Comparison of ENCODE assay signal across 8 cellular contexts in the genomic region with DNA sequence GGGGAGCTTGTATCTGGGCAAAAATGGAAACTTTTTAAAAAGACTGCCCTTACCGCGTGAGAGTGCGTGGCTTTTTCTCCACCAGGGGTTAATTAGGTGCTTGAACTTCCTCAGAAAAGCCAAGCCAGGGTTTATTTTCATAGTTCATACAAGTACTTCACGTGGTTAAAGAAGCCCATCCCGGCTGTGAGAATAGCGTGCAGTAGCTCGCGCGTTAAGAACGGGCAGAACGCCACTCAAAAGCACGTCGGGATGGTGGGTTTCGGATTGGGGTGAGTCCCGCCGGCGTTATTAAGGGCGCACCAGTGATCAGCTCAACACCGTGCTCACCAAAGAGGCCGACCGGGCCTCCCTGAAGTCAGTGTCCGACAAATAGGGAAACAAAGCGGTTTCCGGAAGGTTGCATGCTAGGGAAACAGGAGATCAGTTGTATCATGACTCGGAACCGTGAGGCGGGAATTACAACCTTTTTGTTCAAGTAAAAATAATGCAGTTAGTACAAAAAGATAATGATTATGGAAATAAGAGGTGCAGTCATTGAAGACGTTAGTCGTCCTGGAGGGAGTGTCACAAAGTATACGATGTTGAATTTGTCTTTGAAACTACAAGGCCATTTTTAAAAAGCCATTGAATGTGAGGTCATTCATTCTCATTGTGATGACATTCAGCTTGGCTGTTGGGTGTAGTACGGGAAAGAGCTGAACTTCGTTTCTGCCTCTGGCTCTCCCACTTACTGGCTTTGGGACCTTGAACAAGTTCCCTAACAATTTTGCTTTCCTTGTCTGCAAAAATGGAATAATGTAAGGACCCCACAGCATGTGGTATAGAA. TPM values are rescaled to one million over a fixed set of nuclear protein-coding genes. Genes with fewer than 3 reads are reported as not detected.
DNase-seq lines count a peak whose midpoint lies in the region; ATAC-seq, FAIRE-seq and TF ChIP-seq lines count a peak whose summit lies in the region.

No MANE protein-coding gene starts in this region.

- H3K36me3 ChIP-seq in SU-DHL-6 (ENCODE audit: low read length) (0 out of 2 replicates have a peak, but pooled peaks cover 3% of the 10 kb centered on the region), colonic mucosa (no peaks in the 10 kb centered on the region), lower lobe of right lung (no peaks in the 10 kb centered on the region)

- no peaks in the 10 kb centered on the region for H4K20me1 ChIP-seq in SU-DHL-6 (ENCODE audit: low read depth, low read length)

- no peaks in the 10 kb centered on the region for H3K27me3 ChIP-seq in SU-DHL-6 (ENCODE audit: low read length)
- no peaks in the 10 kb centered on the region for H3K27me3 ChIP-seq in colonic mucosa
- H3K27me3 ChIP-seq in lower lobe of right lung (ENCODE audit: low read depth): no peaks in the 10 kb centered on the region

- H3K4me2 ChIP-seq in SU-DHL-6 (ENCODE audit: low read depth, low read length, poor library complexity, severe bottlenecking): peak overlapping the region; percentile 82

- peaks cover 3% of the 10 kb centered on the region for H3K9me3 Mint-ChIP-seq in stimulated activated memory B cell treated with anti-CD40 and anti-IgM and Interleukin-4, amounts not matched to agents 10 μg/mL and 1 μg/mL and 100 μg/mL, for 72 hours

- FAIRE-seq in RCC 7860 (lab: Jason Lieb, UNC): no peak

- H2AFZ ChIP-seq in SU-DHL-6 (ENCODE audit: low read depth, low read length, severe bottlenecking): peak overlapping the region; percentile 75

- peak overlapping the region; percentile 96 for H3K4me3 Mint-ChIP-seq in stimulated activated memory B cell treated with anti-CD40 and anti-IgM and Interleukin-4, amounts not matched to agents 10 μg/mL and 1 μg/mL and 100 μg/mL, for 72 hours

- H3K36me3 Mint-ChIP-seq in stimulated activated memory B cell treated with anti-CD40 and anti-IgM and Interleukin-4, amounts not matched to agents 10 μg/mL and 1 μg/mL and 100 μg/mL, for 72 hours: no peaks in the 10 kb centered on the region

- H3K9me2 ChIP-seq in SU-DHL-6 (replicated peaks; ENCODE audit: insufficient read depth, low read length): no peaks in the 10 kb centered on the region

- H3F3A ChIP-seq in SU-DHL-6 (ENCODE audit: insufficient read depth): peaks cover 8% of the 10 kb centered on the region; the same call in 1 of the 2 replicates

- DNase-seq in GM12864 (ENCODE audit: low read depth) (peak; percentile 31), HuH-7 (ENCODE audit: low spot score) (peak; percentile 9), colonic mucosa (peak; percentile 61), lower lobe of right lung (peak; percentile 63), RCC 7860 (ENCODE audit: low spot score) (no peak)

- H3K9me3 ChIP-seq in SU-DHL-6 (ENCODE audit: insufficient read depth, low read length) (no peaks in the 10 kb centered on the region), colonic mucosa (no peaks in the 10 kb centered on the region), lower lobe of right lung (no peaks in the 10 kb centered on the region)

- H3K4me1 ChIP-seq in colonic mucosa: no peaks in the 10 kb centered on the region
- H3K4me1 ChIP-seq in lower lobe of right lung: peaks cover 13% of the 10 kb centered on the region

- peak overlapping the region; percentile 84 for H3K4me3 ChIP-seq in GM12864 (ENCODE audit: low read depth, low read length)
- H3K4me3 ChIP-seq in SU-DHL-6 (ENCODE audit: insufficient read depth, low read length, poor library complexity, severe bottlenecking): peak overlapping the region; percentile 61
- peak overlapping the region; percentile 51 for H3K4me3 ChIP-seq in colonic mucosa
- peak overlapping the region; percentile 70 for H3K4me3 ChIP-seq in lower lobe of right lung

- H3K9ac ChIP-seq in SU-DHL-6 (ENCODE audit: low read length) (peak overlapping the region; percentile 81), colonic mucosa (ENCODE audit: low read depth in 2 of 2, low read length in 2 of 2) (peak overlapping the region; percentile 84 to 87)

- H3K27ac ChIP-seq in SU-DHL-6 (ENCODE audit: low read depth, low read length): peak overlapping the region; percentile 65
- peak overlapping the region; percentile 97 for H3K27ac ChIP-seq in colonic mucosa
- H3K27ac ChIP-seq in lower lobe of right lung: peak overlapping the region; percentile 90

- no peaks in the 10 kb centered on the region for H3K27me3 Mint-ChIP-seq in stimulated activated memory B cell treated with anti-CD40 and anti-IgM and Interleukin-4, amounts not matched to agents 10 μg/mL and 1 μg/mL and 100 μg/mL, for 72 hours

- peak overlapping the region; percentile 97 for H3K27ac Mint-ChIP-seq in stimulated activated memory B cell treated with anti-CD40 and anti-IgM and Interleukin-4, amounts not matched to agents 10 μg/mL and 1 μg/mL and 100 μg/mL, for 72 hours

- peak; percentile 27 for ATAC-seq in GM21723 (IDR thresholded peaks at IDR 0.05; ENCODE audit: unreplicated experiment)
- ATAC-seq in lower lobe of right lung: peak; percentile 17 to 40
- peak; percentile 36 for ATAC-seq in stimulated activated memory B cell treated with anti-CD40 and anti-IgM and Interleukin-4, amounts not matched to agents 10 μg/mL and 1 μg/mL and 100 μg/mL, for 72 hours

- no peaks in the 10 kb centered on the region for H3K79me2 ChIP-seq in SU-DHL-6 (ENCODE audit: insufficient read depth, low read length)

- intact Hi-C loops in colonic mucosa (cut with DNase I) (no loop called here), lower lobe of right lung (cut with DNase I) (no loop called here)

- H3K4me1 Mint-ChIP-seq in stimulated activated memory B cell treated with anti-CD40 and anti-IgM and Interleukin-4, amounts not matched to agents 10 μg/mL and 1 μg/mL and 100 μg/mL, for 72 hours: peaks cover 25% of the 10 kb centered on the region

- TF ChIP-seq CTCF in GM12864 (IDR thresholded peaks at IDR 0.05; ENCODE audit: low read depth, low read length, missing control alignments): no peak
- TF ChIP-seq CTCF in SU-DHL-6 (IDR thresholded peaks at IDR 0.05; ENCODE audit: insufficient read depth, low read length, poor library complexity, severe bottlenecking): no peak
- TF ChIP-seq CTCF in colonic mucosa (IDR thresholded peaks at IDR 0.05): no peak
- TF ChIP-seq CTCF in lower lobe of right lung (IDR thresholded peaks at IDR 0.05): no peak

RNA-seq across cellular contexts. Expression of a gene that starts 0.9 kb away (rescaled TPM):
- total RNA-seq in colonic mucosa: 10 to 100 TPM in 1 of 2 donors, 1 to 10 TPM in 1; 7.6 to 18.5 TPM
- total RNA-seq in lower lobe of right lung: 9.1 TPM

RNA-seq across cellular contexts. Expression of a gene that starts 41.6 kb away (rescaled TPM):
- 100 to 1,000 TPM in 1 of 2 donors, 10 to 100 TPM in 1; 56.0 to 112 TPM for total RNA-seq in colonic mucosa
- 20.1 TPM for total RNA-seq in lower lobe of right lung
